ENCODE assay signal across 11 cellular contexts in genomic region chr1:47024138-47024856, GRCh38. TPM values are rescaled to one million over a fixed set of nuclear protein-coding genes. Genes with fewer than 3 reads are reported as not detected.
DNase-seq lines count a peak whose midpoint lies in the region; ATAC-seq, FAIRE-seq and TF ChIP-seq lines count a peak whose summit lies in the region.
"Had no signal": no experiment of that assay in that cellular context is flagged by ENCODE, and none has a peak within 500 bp of the region (broad histone marks: within the 10 kb centered on the region; RNA-seq: fewer than 3 reads in every experiment).

No MANE protein-coding gene starts in this region.

- DNase-seq in right atrium auricular region (ENCODE audit: low spot score) (no peak), Right ventricle myocardium inferior (ENCODE audit: missing footprints) (no peak), endothelial cell of umbilical vein (ENCODE audit: low read depth, low spot score) (peak; percentile 24), GM12892 (ENCODE audit: insufficient read length) (no peak)
- DNase-seq in activated T-cell treated with anti-CD3 and anti-CD28 coated beads, Interleukin-2, amount 50 U/mL, for 48 hours = no peak
- DNase-seq: activated CD4-positive, alpha-beta T cell treated with anti-CD3 and anti-CD28 coated beads for 36 hours; activated naive CD8-positive, alpha-beta T cell treated with anti-CD3 and anti-CD28 coated beads, Interleukin-2, amount 10 ng/mL, durations not matched to agents 7 days and 5 days; stimulated activated CD4-positive, alpha-beta T cell treated with anti-CD3 and anti-CD28 coated beads, Interleukin-4, amount 100 ng/mL, for 24 hours had no signal

- POLR2A ChIA-PET in endothelial cell of umbilical vein (lab: Charles Lee) = no interaction called here

- peak overlapping the region; percentile 62 to 65 for H3K27ac ChIP-seq in right atrium auricular region
- no peak overlapping the region for H3K27ac ChIP-seq in endothelial cell of umbilical vein (ENCODE audit: insufficient read depth, low read depth, low read length)
- H3K27ac ChIP-seq in neural cell (ENCODE audit: low read length) = peak overlapping the region; percentile 68

- peak overlapping the region; percentile 57 for H3K4me2 ChIP-seq in endothelial cell of umbilical vein (ENCODE audit: insufficient read depth, low read length)
- H3K4me2 ChIP-seq in neural cell (ENCODE audit: low read length) = peak overlapping the region; percentile 91

- H3K9ac ChIP-seq in endothelial cell of umbilical vein (replicated peaks; ENCODE audit: extremely low read depth, insufficient read depth, low read length) = no peak overlapping the region
- peak overlapping the region; percentile 80 for H3K9ac ChIP-seq in neural cell (ENCODE audit: low read length)

- H3K9me1 ChIP-seq in endothelial cell of umbilical vein (replicated peaks; ENCODE audit: control insufficient read depth, extremely low read depth, insufficient read depth, low read length) = no peaks in the 10 kb centered on the region

- dilution Hi-C loops in endothelial cell of umbilical vein (cut with MboI; ENCODE audit: extremely low pct_ligation_motif_present, low sequenced_read_pairs) = no loop called here

- TF ChIP-seq RAD21 in neural cell (conservative IDR thresholded peaks at IDR 0.05) = no peak

- H3K9me2 ChIP-seq in neural cell (ENCODE audit: insufficient read depth, low read length) = no peaks in the 10 kb centered on the region

- H3K27me3 ChIP-seq in right atrium auricular region = no peaks in the 10 kb centered on the region
- no peaks in the 10 kb centered on the region for H3K27me3 ChIP-seq in endothelial cell of umbilical vein (ENCODE audit: control insufficient read depth in 2 of 2, insufficient read depth in 2 of 2, low read length in 2 of 2)
- H3K27me3 ChIP-seq in neural cell (ENCODE audit: insufficient read depth, low read depth, low read length) = no peaks in the 10 kb centered on the region

- intact Hi-C loops in Right ventricle myocardium inferior (cut with DNase I) = loop anchor here (5.0 kb wide), 1 partner anchor 217 kb away; no protein-coding TSS in a partner anchor
- intact Hi-C loops in endothelial cell of umbilical vein (cut with micrococcal nuclease) = no loop called here

- FAIRE-seq in endothelial cell of umbilical vein (lab: Jason Lieb, UNC) (no peak), GM12892 (lab: Jason Lieb, UNC) (no peak)

- H3K4me1 ChIP-seq in right atrium auricular region = peaks cover 0 to 44% of the 10 kb centered on the region in 2 donors
- peaks cover 15% of the 10 kb centered on the region for H3K4me1 ChIP-seq in endothelial cell of umbilical vein (ENCODE audit: control insufficient read depth, extremely low read depth, insufficient read depth, low read length)

- H3F3A ChIP-seq in neural cell (ENCODE audit: insufficient read depth, low read length, poor library complexity, severe bottlenecking) = peaks cover 3% of the 10 kb centered on the region

- CTCF ChIA-PET in endothelial cell of umbilical vein (lab: Charles Lee) = interaction anchor here (0.9 to 1.4 kb wide), 5 partner anchors 11 to 154 kb away, joined by 3 read pairs; no protein-coding TSS in a partner anchor

- TF ChIP-seq POLR2A in endothelial cell of umbilical vein (IDR thresholded peaks at IDR 0.05; ENCODE audit: low read depth, low read length) = no peak
- no peak for TF ChIP-seq POLR2A in GM12892 (IDR thresholded peaks at IDR 0.05; ENCODE audit: low read depth, low read length)

- ATAC-seq in Right ventricle myocardium inferior (no peak), GM19397 (IDR thresholded peaks at IDR 0.05; ENCODE audit: unreplicated experiment) (no peak), GM18511 (IDR thresholded peaks at IDR 0.05; ENCODE audit: unreplicated experiment) (no peak)
- ATAC-seq: activated CD4-positive, alpha-beta T cell treated with anti-CD3 and anti-CD28 coated beads for 36 hours had no signal

- no peak for TF ChIP-seq EP300 in neural cell (conservative IDR thresholded peaks at IDR 0.05; ENCODE audit: poor library complexity, severe bottlenecking)

- peak overlapping the region; percentile 26 to 53 for H3K4me3 ChIP-seq in right atrium auricular region
- H3K4me3 ChIP-seq in endothelial cell of umbilical vein (replicated peaks in 1 of 3; ENCODE audit: insufficient read depth in 1 of 3, low read depth in 1 of 3, low read length in 3 of 3) = peak overlapping the region in 2 of 3 experiments; percentile 23 to 32
- peak overlapping the region; percentile 86 for H3K4me3 ChIP-seq in neural cell (ENCODE audit: low read length)

- TF ChIP-seq CTCF in right atrium auricular region (IDR thresholded peaks at IDR 0.05) = no peak
- TF ChIP-seq CTCF in endothelial cell of umbilical vein (IDR thresholded peaks at IDR 0.05; ENCODE audit: extremely low read depth in 1 of 2, insufficient read depth in 1 of 2, low read depth in 1 of 2, low read length in 2 of 2) = no peak
- no peak for TF ChIP-seq CTCF in neural cell (IDR thresholded peaks at IDR 0.05; ENCODE audit: poor library complexity, severe bottlenecking)

- H3K36me3 ChIP-seq in right atrium auricular region = no peaks in the 10 kb centered on the region
- no peaks in the 10 kb centered on the region for H3K36me3 ChIP-seq in endothelial cell of umbilical vein (ENCODE audit: control insufficient read depth in 2 of 2, extremely low read depth in 1 of 2, insufficient read depth in 2 of 2, low read length in 2 of 2)
- H3K36me3 ChIP-seq in neural cell (ENCODE audit: insufficient read depth, low read length) = no peaks in the 10 kb centered on the region

- H3K9me3 ChIP-seq in right atrium auricular region (no peaks in the 10 kb centered on the region), endothelial cell of umbilical vein (replicated peaks; ENCODE audit: control insufficient read depth, insufficient read depth, low read length) (no peaks in the 10 kb centered on the region), neural cell (ENCODE audit: low read length) (no peaks in the 10 kb centered on the region)

- BruUV-seq in endothelial cell of umbilical vein (replicated peaks; lab: Mats Ljungman, UMichigan) = no TSS peak

- H2AFZ ChIP-seq in endothelial cell of umbilical vein (ENCODE audit: low read depth, low read length) (peak overlapping the region; percentile 53), neural cell (ENCODE audit: low read depth, low read length) (peak overlapping the region; percentile 96)

- H4K20me1 ChIP-seq in endothelial cell of umbilical vein (replicated peaks; ENCODE audit: control insufficient read depth, extremely low read depth, insufficient read depth, low read length) = no peaks in the 10 kb centered on the region
- H4K20me1 ChIP-seq in neural cell (ENCODE audit: insufficient read depth) = no peaks in the 10 kb centered on the region

- H3K79me2 ChIP-seq in endothelial cell of umbilical vein (ENCODE audit: control insufficient read depth, insufficient read depth, low read length) (no peaks in the 10 kb centered on the region), neural cell (replicated peaks; ENCODE audit: insufficient read depth, low read length) (no peaks in the 10 kb centered on the region)

TF ChIP-seq in endothelial cell of umbilical vein, 7 proteins besides CTCF, POLR2A, EP300 and RAD21 (continues in another document):
- TF ChIP-seq EZH2 (IDR thresholded peaks at IDR 0.05; ENCODE audit: borderline replicate concordance, low read depth, low read length, severe bottlenecking) = no peak
- no peak for TF ChIP-seq POLR2AphosphoS5 (IDR thresholded peaks at IDR 0.05; ENCODE audit: insufficient read depth, low read depth, low read length)
- no peak for TF ChIP-seq MYC (IDR thresholded peaks at IDR 0.05; ENCODE audit: low read depth, low read length)
- TF ChIP-seq MAX (IDR thresholded peaks at IDR 0.05; ENCODE audit: insufficient read depth, insufficient read length) = no peak

TF ChIP-seq in neural cell, 6 proteins besides CTCF, POLR2A, EP300 and RAD21 (continues in another document):
- no peak for TF ChIP-seq MXI1 (conservative IDR thresholded peaks at IDR 0.05; ENCODE audit: poor library complexity, severe bottlenecking)
- TF ChIP-seq EZH2 (IDR thresholded peaks at IDR 0.05; ENCODE audit: borderline replicate concordance, insufficient read depth, low read length, poor library complexity, severe bottlenecking) = no peak
- TF ChIP-seq SMC3 (conservative IDR thresholded peaks at IDR 0.05; ENCODE audit: poor library complexity) = no peak
- no peak for TF ChIP-seq POLR2AphosphoS5 (IDR thresholded peaks at IDR 0.05)

RNA-seq across cellular contexts. Expression of gene CYP4X1, which starts 0.8 kb away (rescaled TPM):
- 1 to 10 TPM; 2.2 to 3.5 TPM for total RNA-seq in right atrium auricular region
- 1.5 TPM for total RNA-seq in Right ventricle myocardium inferior
- total RNA-seq in endothelial cell of umbilical vein = 2.3 and 3.7 TPM in 2 replicates
- 2.4 and 3.2 TPM in 2 replicates for polyA plus RNA-seq in endothelial cell of umbilical vein
- polyA plus RNA-seq in endothelial cell of umbilical vein (2011; cell fraction: cytosol; rRNA removed) = 1.1 and 1.9 TPM in 2 replicates
- polyA plus RNA-seq in endothelial cell of umbilical vein (2011; cell fraction: nucleus; rRNA removed) = 2.1 and 2.9 TPM in 2 replicates
- 0.41 TPM in 1 of 2 replicates, not detected in the other for polyA plus RNA-seq in endothelial cell of umbilical vein (2012)
- polyA minus RNA-seq in endothelial cell of umbilical vein = 2.0 and 3.0 TPM in 2 replicates
- polyA minus RNA-seq in endothelial cell of umbilical vein (2011; cell fraction: cytosol; rRNA and poly(A)+ RNA removed) = not detected
- polyA minus RNA-seq in endothelial cell of umbilical vein (2011; cell fraction: nucleus; rRNA and poly(A)+ RNA removed) = 2.1 and 2.7 TPM in 2 replicates
- polyA plus RNA-seq in neural cell = 20.7 and 22.8 TPM in 2 replicates
- 14.6 and 20.6 TPM in 2 replicates for polyA minus RNA-seq in neural cell
- polyA plus RNA-seq in GM12892 (2012; ENCODE audit: missing spikeins) = not detected
- total RNA-seq: activated CD4-positive, alpha-beta T cell treated with anti-CD3 and anti-CD28 coated beads for 36 hours; activated naive CD8-positive, alpha-beta T cell treated with anti-CD3 and anti-CD28 coated beads, Interleukin-2, amount 10 ng/mL, durations not matched to agents 7 days and 5 days had no signal

RNA-seq across cellular contexts. Expression of gene CYP4Z1, which starts 42.7 kb away (rescaled TPM):
- total RNA-seq in right atrium auricular region (under 1 TPM in 1 of 2 donors, not detected in 1; 0.35 TPM), Right ventricle myocardium inferior (0.97 TPM), endothelial cell of umbilical vein (not detected in 2 replicates)
- polyA plus RNA-seq in endothelial cell of umbilical vein (0.03 TPM in 1 of 2 replicates, not detected in the other), neural cell (0.51 TPM in 1 of 2 replicates, not detected in the other)
- polyA plus RNA-seq in endothelial cell of umbilical vein (2011; cell fraction: cytosol; rRNA removed) = not detected in 2 replicates
- not detected in 2 replicates for polyA plus RNA-seq in endothelial cell of umbilical vein (2011; cell fraction: nucleus; rRNA removed)
- polyA plus RNA-seq in endothelial cell of umbilical vein (2012) = not detected in 2 replicates
- polyA minus RNA-seq in endothelial cell of umbilical vein (not detected in 2 replicates), neural cell (0.58 TPM in 1 of 2 replicates, not detected in the other)
- polyA minus RNA-seq in endothelial cell of umbilical vein (2011; cell fraction: cytosol; rRNA and poly(A)+ RNA removed) = not detected
- not detected in 2 replicates for polyA minus RNA-seq in endothelial cell of umbilical vein (2011; cell fraction: nucleus; rRNA and poly(A)+ RNA removed)
- polyA plus RNA-seq in GM12892 (2012; ENCODE audit: missing spikeins) = not detected
- total RNA-seq: activated CD4-positive, alpha-beta T cell treated with anti-CD3 and anti-CD28 coated beads for 36 hours; activated naive CD8-positive, alpha-beta T cell treated with anti-CD3 and anti-CD28 coated beads, Interleukin-2, amount 10 ng/mL, durations not matched to agents 7 days and 5 days had no signal

Comparison
In these comparisons a context has a peak if more than half of its experiments do, and no peak if none do; other contexts are left out.
1. H3K4me3 ChIP-seq: peak in every context shown above with its lines; median percentile 86 in neural cell; 40 in right atrium auricular region; 28 in endothelial cell of umbilical vein.